Comparison of ENCODE assay signal across 21 cellular contexts in genomic region chr5:103487253-103487652, GRCh38.
A peak's percentile ranks its signal among the peaks of the same experiment; 100 is the strongest.
DNase-seq lines count a peak whose midpoint lies in the region; ATAC-seq and TF ChIP-seq lines count a peak whose summit lies in the region.
"Had no signal": no experiment of that assay in that cellular context is flagged by ENCODE, and none has a peak within 500 bp of the region (broad histone marks: within the 10 kb centered on the region; RNA-seq: fewer than 3 reads in every experiment).

No MANE protein-coding gene starts in this region.

- no peak overlapping the region for H3K9ac ChIP-seq in IMR-90 (ENCODE audit: low read depth, low read length)

- no peak for TF ChIP-seq RAD21 in IMR-90 (IDR thresholded peaks at IDR 0.05; ENCODE audit: low read length)

- no peak overlapping the region for H3K27ac ChIP-seq in IMR-90 (ENCODE audit: insufficient read depth, low read length)
- H3K27ac ChIP-seq in upper lobe of left lung = no peak overlapping the region
- H3K27ac ChIP-seq: psoas muscle, uterus had no signal

- H3K4me1 Mint-ChIP-seq in brain (peaks cover 40% of the 10 kb centered on the region), nephron progenitor cell (peaks cover 23% of the 10 kb centered on the region)
- H3K4me1 Mint-ChIP-seq: activated naive CD4-positive, alpha-beta T cell treated with anti-CD3 and anti-CD28 coated beads, Interleukin-2, amount 50 U/mL, for 24 hours had no signal

- no peak overlapping the region for H2BK15ac ChIP-seq in IMR-90 (ENCODE audit: low read depth, low read length)

- in situ Hi-C loops in IMR-90 (cut with MboI; ENCODE audit: low sequenced_read_pairs) = loop anchor here (25.0 kb wide), 1 partner anchor 900 kb away; no protein-coding TSS in a partner anchor

- dilution Hi-C loops in IMR-90 (cut with HindIII; ENCODE audit: low sequenced_read_pairs, unreplicated experiment) = no loop called here

- H3K9me3 Mint-ChIP-seq in brain (no peaks in the 10 kb centered on the region), nephron progenitor cell (no peaks in the 10 kb centered on the region)
- H3K9me3 Mint-ChIP-seq: activated naive CD4-positive, alpha-beta T cell treated with anti-CD3 and anti-CD28 coated beads, Interleukin-2, amount 50 U/mL, for 24 hours; activated T-cell treated with anti-CD3 and anti-CD28 coated beads, Interleukin-2, amount 50 U/mL, for 4 hours; stimulated activated naive CD8-positive, alpha-beta T cell treated with anti-CD3 and anti-CD28 coated beads, Interleukin-15, amount 100 ng/mL, for 72 hours had no signal

- H4K20me1 ChIP-seq in IMR-90 (ENCODE audit: insufficient read depth, low read length) = no peaks in the 10 kb centered on the region

- no peak overlapping the region for H2AK5ac ChIP-seq in IMR-90 (ENCODE audit: low read depth, low read length)

- no peak overlapping the region for H3K4ac ChIP-seq in IMR-90 (ENCODE audit: low read depth, low read length)

- no peaks in the 10 kb centered on the region for H3K79me1 ChIP-seq in IMR-90 (ENCODE audit: low read depth in 1 of 2, low read length in 2 of 2)

- H3K36me3 ChIP-seq in IMR-90 (ENCODE audit: control insufficient read depth, insufficient read depth, low read length) (no peaks in the 10 kb centered on the region), upper lobe of left lung (no peaks in the 10 kb centered on the region)
- H3K36me3 ChIP-seq: MG63, uterus had no signal

- no peak overlapping the region for H3K18ac ChIP-seq in IMR-90 (ENCODE audit: low read depth, low read length)

- no peak overlapping the region for H3K23ac ChIP-seq in IMR-90 (ENCODE audit: low read depth, low read length)

- intact Hi-C loops in IMR-90 (cut with micrococcal nuclease) = no loop called here

- no peak overlapping the region for H3K4me2 ChIP-seq in IMR-90 (ENCODE audit: low read depth, low read length)

- WGBS in IMR-90 (ENCODE audit: extremely low coverage in 2 of 2, insufficient read length in 1 of 2), 2 experiments = 14% methylated on average over 2 of the region's 6 CpGs; no CpG with 5 or more reads in 1 of the 2 experiments
- 64 to 69% methylated on average over 6 of the region's 6 CpGs for WGBS in upper lobe of left lung, 2 donors

- no peak overlapping the region for H2BK120ac ChIP-seq in IMR-90 (ENCODE audit: low read depth, low read length)

- H3K9me1 ChIP-seq in IMR-90 (ENCODE audit: insufficient read depth, low read length) = no peaks in the 10 kb centered on the region

- H3K4me1 ChIP-seq in IMR-90 (ENCODE audit: control insufficient read depth, insufficient read depth, low read length) = no peaks in the 10 kb centered on the region; the same call in 1 of the 2 replicates
- no peaks in the 10 kb centered on the region for H3K4me1 ChIP-seq in upper lobe of left lung
- H3K4me1 ChIP-seq: psoas muscle, uterus had no signal

- no peak overlapping the region for H2AK9ac ChIP-seq in IMR-90 (replicated peaks; ENCODE audit: low read depth, low read length, poor library complexity)

- no peak overlapping the region for H4K5ac ChIP-seq in IMR-90 (ENCODE audit: low read depth, low read length)

- H3K27ac Mint-ChIP-seq in brain (peak overlapping the region in 3 of 5 experiments; percentile 55 to 85 (median 84)), nephron progenitor cell (peak overlapping the region; percentile 91)
- H3K27ac Mint-ChIP-seq: activated naive CD4-positive, alpha-beta T cell treated with anti-CD3 and anti-CD28 coated beads, Interleukin-2, amount 50 U/mL, for 24 hours had no signal

- ATAC-seq in IMR-90 (ENCODE audit: low read depth) (peak; percentile 76), GM21447 (IDR thresholded peaks at IDR 0.05; ENCODE audit: unreplicated experiment) (no peak), upper lobe of left lung (ENCODE audit: low FRiP score in 2 of 2) (no peak)
- ATAC-seq: activated T-cell treated with anti-CD3 and anti-CD28 coated beads, Interleukin-2, amount 50 U/mL, for 4 hours had no signal

- H3K4me3 Mint-ChIP-seq in brain (peak overlapping the region in 1 of 5 experiments; percentile 23), nephron progenitor cell (no peak overlapping the region)
- H3K4me3 Mint-ChIP-seq: activated naive CD4-positive, alpha-beta T cell treated with anti-CD3 and anti-CD28 coated beads, Interleukin-2, amount 50 U/mL, for 24 hours; activated T-cell treated with anti-CD3 and anti-CD28 coated beads, Interleukin-2, amount 50 U/mL, for 4 hours; stimulated activated naive CD8-positive, alpha-beta T cell treated with anti-CD3 and anti-CD28 coated beads, Interleukin-15, amount 100 ng/mL, for 72 hours had no signal

- no TSS peak for BruUV-seq in IMR-90 (replicated peaks; lab: Mats Ljungman, UMichigan)

- TF ChIP-seq CTCF in AG09309 (IDR thresholded peaks at IDR 0.05; ENCODE audit: control insufficient read depth, insufficient read depth, low read depth, low read length, missing control alignments) = peak; percentile 18
- no peak for TF ChIP-seq CTCF in IMR-90 (conservative IDR thresholded peaks at IDR 0.05; ENCODE audit: low read depth, low read length)
- no peak for TF ChIP-seq CTCF in brain (conservative IDR thresholded peaks at IDR 0.05)
- no peak for TF ChIP-seq CTCF in nephron progenitor cell (IDR thresholded peaks at IDR 0.05)
- TF ChIP-seq CTCF in upper lobe of left lung (IDR thresholded peaks at IDR 0.05) = no peak

- TF ChIP-seq POLR2A in IMR-90 (IDR thresholded peaks at IDR 0.05; ENCODE audit: low read depth, low read length) = no peak
- TF ChIP-seq POLR2A in upper lobe of left lung (IDR thresholded peaks at IDR 0.05) = no peak

- H3K56ac ChIP-seq in IMR-90 (ENCODE audit: extremely low read depth, insufficient read depth, low read length) = no peak overlapping the region

- CTCF ChIA-PET in IMR-90 (lab: Yijun Ruan, JAX) = interaction anchor here (1.3 kb wide), 1 partner anchor 32 kb away, joined by 3 read pairs; no protein-coding TSS in a partner anchor

- H3K4me3 ChIP-seq in AG09309 (ENCODE audit: control insufficient read depth, low read depth, low read length) = no peak overlapping the region
- no peak overlapping the region for H3K4me3 ChIP-seq in IMR-90 (ENCODE audit: insufficient read depth, low read depth, low read length)
- H3K4me3 ChIP-seq in upper lobe of left lung = no peak overlapping the region
- H3K4me3 ChIP-seq: MG63, psoas muscle, uterus had no signal

- POLR2A ChIA-PET in IMR-90 (lab: Charles Lee; ENCODE audit: unreplicated experiment) = no interaction called here

- H4K91ac ChIP-seq in IMR-90 (ENCODE audit: insufficient read depth, low read depth, low read length) = no peak overlapping the region

- H3K27me3 ChIP-seq in IMR-90 (ENCODE audit: control insufficient read depth, insufficient read depth, low read length) (peaks cover 17% of the 10 kb centered on the region), upper lobe of left lung (no peaks in the 10 kb centered on the region)
- H3K27me3 ChIP-seq: uterus had no signal

- H4K8ac ChIP-seq in IMR-90 (ENCODE audit: low read depth in 2 of 2, low read length in 2 of 2) = no peak overlapping the region

- H3K27me3 Mint-ChIP-seq in brain (no peaks in the 10 kb centered on the region), nephron progenitor cell (ENCODE audit: low read depth, poor library complexity) (peaks cover 13% of the 10 kb centered on the region)

- H2AFZ ChIP-seq in IMR-90 (replicated peaks; ENCODE audit: low read length, poor library complexity) = no peak overlapping the region

- H3K36me3 Mint-ChIP-seq in brain (no peaks in the 10 kb centered on the region), nephron progenitor cell (ENCODE audit: low read depth) (no peaks in the 10 kb centered on the region)
- H3K36me3 Mint-ChIP-seq: activated naive CD4-positive, alpha-beta T cell treated with anti-CD3 and anti-CD28 coated beads, Interleukin-2, amount 50 U/mL, for 24 hours had no signal

- no peak overlapping the region for H2BK20ac ChIP-seq in IMR-90 (ENCODE audit: low read depth, low read length)

- DNase-seq in AG09309 (ENCODE audit: low read depth) (no peak), IMR-90 (peak; percentile 12), nephron progenitor cell (peak; percentile 15), NCI-H1092 treated with DMSO at 0.1 percent for 48 hours (lab: John Stamatoyannopoulos, UW) (no peak), upper lobe of left lung (no peak)
- no peak for DNase-seq in activated CD4-positive, alpha-beta T cell treated with anti-CD3 and anti-CD28 coated beads, Interleukin-2, amount 50 U/mL, for 4 hours
- DNase-seq: activated CD4-positive, alpha-beta T cell treated with anti-CD3 and anti-CD28 coated beads, Interleukin-2, amount 50 U/mL, for 48 hours; activated T-cell treated with anti-CD3 and anti-CD28 coated beads, Interleukin-2, amount 50 U/mL, for 4 hours; caudate nucleus; effector CD8-positive, alpha-beta T cell; GF-D8; GOT3; MG63; NCI-H1930; NCI-H526 treated with DMSO at 0.1 percent for 48 hours; psoas muscle; stimulated activated naive CD8-positive, alpha-beta T cell treated with anti-CD3 and anti-CD28 coated beads, Interleukin-15, amount 100 ng/mL, for 72 hours; uterus had no signal

- H2BK5ac ChIP-seq in IMR-90 (ENCODE audit: low read depth, low read length, poor library complexity, severe bottlenecking) = no peak overlapping the region

- no peak for TF ChIP-seq EP300 in upper lobe of left lung (IDR thresholded peaks at IDR 0.05)

- H3K9me3 ChIP-seq in IMR-90 (ENCODE audit: control insufficient read depth, insufficient read depth, low read length) (no peaks in the 10 kb centered on the region), upper lobe of left lung (no peaks in the 10 kb centered on the region)
- H3K9me3 ChIP-seq: MG63, psoas muscle, uterus had no signal

- H3K14ac ChIP-seq in IMR-90 (replicated peaks; ENCODE audit: low read depth, low read length) = no peak overlapping the region

TF ChIP-seq in IMR-90, 13 proteins besides CTCF, POLR2A, EP300 and RAD21 (continues in another document):
- TF ChIP-seq FOS (IDR thresholded peaks at IDR 0.05; ENCODE audit: low read depth, low read length) = no peak
- no peak for TF ChIP-seq BHLHE40 (IDR thresholded peaks at IDR 0.05; ENCODE audit: low read depth, low read length)
- no peak for TF ChIP-seq ELK1 (IDR thresholded peaks at IDR 0.05; ENCODE audit: borderline replicate concordance, low read depth, low read length)
- no peak for TF ChIP-seq SMC3 (IDR thresholded peaks at IDR 0.05; ENCODE audit: low read depth, low read length)
- TF ChIP-seq NFE2L2 (IDR thresholded peaks at IDR 0.05; ENCODE audit: low read depth, low read length) = no peak

Comparison
In these comparisons a context has a peak if more than half of its experiments do, and no peak if none do; other contexts are left out.
1. DNase-seq: peak in IMR-90 (single experiment) and nephron progenitor cell (single experiment); none in AG09309 (single experiment), NCI-H1092 treated with DMSO at 0.1 percent for 48 hours (single experiment), upper lobe of left lung (0 of 2) and activated CD4-positive, alpha-beta T cell treated with anti-CD3 and anti-CD28 coated beads, Interleukin-2, amount 50 U/mL, for 4 hours (0 of 2).